22 cellular contexts compared by ENCODE assay signal in the genomic region with DNA sequence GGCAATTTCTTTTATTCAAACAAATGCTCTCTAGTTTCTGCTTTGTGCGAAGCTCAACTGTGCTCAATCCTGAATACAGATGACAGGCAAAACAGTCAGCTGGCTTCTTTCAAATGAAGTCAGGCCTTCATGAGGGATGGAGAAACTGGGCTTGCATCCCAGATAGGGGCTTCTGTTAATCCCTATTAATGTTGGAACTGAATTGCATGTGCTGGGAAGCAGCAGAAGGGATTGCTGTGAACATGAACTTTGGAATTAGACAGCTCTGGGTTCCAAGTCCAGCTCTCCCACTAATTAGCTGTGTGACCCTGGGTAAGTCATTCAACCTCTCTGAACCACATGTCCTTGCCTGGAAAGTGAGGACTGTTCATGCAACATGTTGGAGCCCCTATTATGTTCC. TPM values are rescaled to one million over a fixed set of nuclear protein-coding genes. Genes with fewer than 3 reads are reported as not detected.
DNase-seq lines count a peak whose midpoint lies in the region; ATAC-seq and TF ChIP-seq lines count a peak whose summit lies in the region.
"Had no signal": no experiment of that assay in that cellular context is flagged by ENCODE, and none has a peak within 500 bp of the region (broad histone marks: within the 10 kb centered on the region; RNA-seq: fewer than 3 reads in every experiment).

No MANE protein-coding gene starts in this region.

- H3K4me1 Mint-ChIP-seq in neural progenitor cell, result peaks cover 24% of the 10 kb centered on the region
- H3K4me1 Mint-ChIP-seq: B cell had no signal

- intact Hi-C loops in right cardiac atrium (cut with DNase I), result no loop called here

- peak; percentile 20 to 25 for ATAC-seq in right cardiac atrium

- no peak for TF ChIP-seq CTCF in retinal pigment epithelial cell (conservative IDR thresholded peaks at IDR 0.05; ENCODE audit: low read depth, low read length)
- TF ChIP-seq CTCF in neural progenitor cell (IDR thresholded peaks at IDR 0.05), result no peak

- no peak overlapping the region for H3K4me2 ChIP-seq in neural progenitor cell

- peaks cover under 1% of the 10 kb centered on the region for H3K36me3 Mint-ChIP-seq in neural progenitor cell
- H3K36me3 Mint-ChIP-seq: IgD-negative memory B cell had no signal

- peaks cover 6% of the 10 kb centered on the region for H3K27me3 Mint-ChIP-seq in neural progenitor cell (ENCODE audit: insufficient read depth, low read depth)
- H3K27me3 Mint-ChIP-seq: B cell, IgD-negative memory B cell had no signal

- H3K27ac Mint-ChIP-seq in neural progenitor cell, result no peak overlapping the region
- H3K27ac Mint-ChIP-seq: B cell had no signal

- H3K9me3 ChIP-seq in right cardiac atrium (ENCODE audit: control insufficient read depth, low read length), result no peaks in the 10 kb centered on the region
- H3K9me3 ChIP-seq in neural progenitor cell (ENCODE audit: low read depth), result no peaks in the 10 kb centered on the region
- H3K9me3 ChIP-seq: adrenal gland, HAP-1, ovary, testis had no signal

- no peaks in the 10 kb centered on the region for H4K20me1 ChIP-seq in neural progenitor cell (ENCODE audit: low read depth)

- no peaks in the 10 kb centered on the region for H3K79me2 ChIP-seq in neural progenitor cell (ENCODE audit: low read depth)

- H3K27ac ChIP-seq in right cardiac atrium (ENCODE audit: low read length), result no peak overlapping the region
- no peak overlapping the region for H3K27ac ChIP-seq in neural progenitor cell
- H3K27ac ChIP-seq: ovary, skin epidermis, testis had no signal

- no peaks in the 10 kb centered on the region for H3K9me3 Mint-ChIP-seq in neural progenitor cell
- H3K9me3 Mint-ChIP-seq: IgD-negative memory B cell had no signal

- H3K4me3 ChIP-seq in right cardiac atrium (ENCODE audit: low read length), result no peak overlapping the region
- H3K4me3 ChIP-seq in retinal pigment epithelial cell (ENCODE audit: low read length), result no peak overlapping the region
- no peak overlapping the region for H3K4me3 ChIP-seq in neural progenitor cell
- H3K4me3 ChIP-seq: adrenal gland, HAP-1, ovary, skin epidermis, testis had no signal

- no peaks in the 10 kb centered on the region for H3F3A ChIP-seq in neural progenitor cell (ENCODE audit: low read depth)

- H3K4me1 ChIP-seq in right cardiac atrium (ENCODE audit: control insufficient read depth, insufficient read depth, low read length) (no peaks in the 10 kb centered on the region), neural progenitor cell (peaks cover 3% of the 10 kb centered on the region)
- H3K4me1 ChIP-seq: HAP-1 had no signal

- 68% methylated on average over 1 of the region's 1 CpG for WGBS in right cardiac atrium

- DNase-seq in NCI-H446 (lab: John Stamatoyannopoulos, UW) (peak; percentile 9 to 82), astrocyte of the hippocampus (ENCODE audit: low read depth, low spot score) (peak; percentile 41), right cardiac atrium (peak in 1 of 3 donors; percentile 32), retinal pigment epithelial cell (ENCODE audit: low read depth) (peak; percentile 91), HuH-7 (ENCODE audit: low spot score) (no peak), cerebellar nuclear complex (lab: John Stamatoyannopoulos, UW) (no peak), neural progenitor cell (ENCODE audit: low spot score) (no peak)
- DNase-seq: activated CD4-positive, alpha-beta T cell treated with anti-CD3 and anti-CD28 coated beads for 48 hours; activated CD8-positive, alpha-beta memory T cell treated with anti-CD3 and anti-CD28 coated beads, Interleukin-2, amount 50 U/mL, for 4 hours; activated effector memory CD4-positive, alpha-beta T cell treated with Interleukin-2 at 50 U/mL for 16 hours; central memory CD4-positive, alpha-beta T cell; effector CD4-positive, alpha-beta T cell; NCI-H187 treated with DMSO at 0.1 percent for 48 hours; NCI-H524 treated with DMSO at 0.1 percent for 48 hours; stimulated activated CD8-positive, alpha-beta memory T cell treated with anti-CD3 and anti-CD28 coated beads, Interleukin-4, amount 100 ng/mL, for 48 hours; testis had no signal

- H2AFZ ChIP-seq in neural progenitor cell (replicated peaks), result no peak overlapping the region

- no peaks in the 10 kb centered on the region for H3K36me3 ChIP-seq in neural progenitor cell
- H3K36me3 ChIP-seq: adrenal gland, HAP-1, ovary had no signal

- no peak overlapping the region for H3K4me3 Mint-ChIP-seq in neural progenitor cell
- H3K4me3 Mint-ChIP-seq: B cell, IgD-negative memory B cell had no signal

- H3K9ac ChIP-seq in neural progenitor cell, result no peak overlapping the region

- no peaks in the 10 kb centered on the region for H3K27me3 ChIP-seq in right cardiac atrium (ENCODE audit: control insufficient read depth, insufficient read depth)
- no peaks in the 10 kb centered on the region for H3K27me3 ChIP-seq in neural progenitor cell
- H3K27me3 ChIP-seq: adrenal gland, ovary, testis had no signal

RNA-seq across cellular contexts. Expression of a gene that starts 21.1 kb away (rescaled TPM):
- total RNA-seq in right cardiac atrium (100 to 1,000 TPM in 2 of 4 donors, 10 to 100 TPM in 2; 85.1 to 122 (median 93.6) TPM), neural progenitor cell (ENCODE audit: low replicate concordance) (116 and 128 TPM in 2 replicates)
- polyA plus RNA-seq in right cardiac atrium, result 24.8 TPM

Comparison
In these comparisons a context has a peak if more than half of its experiments do, and no peak if none do; other contexts are left out.
1. DNase-seq: peak in NCI-H446 (2 of 2), astrocyte of the hippocampus (single experiment) and retinal pigment epithelial cell (single experiment); none in HuH-7 (single experiment), cerebellar nuclear complex (0 of 2) and neural progenitor cell (single experiment).